22 cellular contexts compared by ENCODE assay signal in the genomic region with DNA sequence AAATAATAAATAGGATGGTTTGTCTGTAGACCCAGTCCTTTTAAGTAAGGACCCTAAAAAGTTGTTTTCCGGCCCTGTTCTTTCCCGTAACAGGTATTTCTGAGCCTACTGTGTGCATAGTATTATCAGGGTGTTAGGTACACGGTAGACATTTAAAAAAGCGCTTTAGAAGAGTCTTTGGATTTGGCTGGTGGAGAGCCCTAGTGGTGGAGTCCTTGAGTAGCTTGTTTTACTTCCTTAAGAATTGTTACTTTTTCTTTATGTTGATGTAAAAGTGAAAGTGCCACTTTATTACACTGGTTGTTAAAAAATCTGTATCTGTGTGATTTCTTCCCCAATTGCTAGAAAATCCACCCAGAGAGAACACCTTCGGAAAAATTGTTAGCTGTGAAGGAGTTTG. TPM values are rescaled to one million over a fixed set of nuclear protein-coding genes. Genes with fewer than 3 reads are reported as not detected.
A peak's percentile ranks its signal among the peaks of the same experiment; 100 is the strongest.
DNase-seq lines count a peak whose midpoint lies in the region; ATAC-seq and TF ChIP-seq lines count a peak whose summit lies in the region.
"Had no signal": no experiment of that assay in that cellular context is flagged by ENCODE, and none has a peak within 500 bp of the region (broad histone marks: within the 10 kb centered on the region; RNA-seq: fewer than 3 reads in every experiment).

No MANE protein-coding gene starts in this region.

- H3K27me3 ChIP-seq in cardiac muscle cell = no peaks in the 10 kb centered on the region
- H3K27me3 ChIP-seq in SJCRH30 = no peaks in the 10 kb centered on the region
- H3K27me3 ChIP-seq in skeletal muscle tissue (ENCODE audit: control insufficient read depth in 3 of 3, insufficient read depth in 3 of 3, low read length in 3 of 3) = no peaks in the 10 kb centered on the region
- H3K27me3 ChIP-seq: colonic mucosa, esophagus muscularis mucosa, neutrophil, uterus had no signal

- intact Hi-C loops in left cardiac atrium (cut with DNase I) = no loop called here

- TF ChIP-seq CTCF in cardiac muscle cell (IDR thresholded peaks at IDR 0.05; ENCODE audit: low read depth, low read length) (peak; percentile 22), fibroblast of the aortic adventitia (IDR thresholded peaks at IDR 0.05; ENCODE audit: insufficient read depth, low read length) (peak; percentile 45)

- peaks cover 13% of the 10 kb centered on the region for H3K36me3 ChIP-seq in cardiac muscle cell
- H3K36me3 ChIP-seq in SJCRH30 = peaks cover 2% of the 10 kb centered on the region; the same call in 1 of the 2 replicates
- H3K36me3 ChIP-seq in skeletal muscle tissue (ENCODE audit: control insufficient read depth in 3 of 3, insufficient read depth in 3 of 3, low read length in 3 of 3) = peaks cover 7 to 19% (median 9%) of the 10 kb centered on the region in 3 donors
- H3K36me3 ChIP-seq: colonic mucosa, neutrophil, uterus had no signal

- H3K4me3 ChIP-seq in cardiac muscle cell (no peak overlapping the region), SJCRH30 (no peak overlapping the region), fibroblast of the aortic adventitia (ENCODE audit: low read depth, low read length) (peak overlapping the region; percentile 42), skeletal muscle tissue (ENCODE audit: low read length in 3 of 3) (no peak overlapping the region)
- H3K4me3 ChIP-seq: colonic mucosa, esophagus muscularis mucosa, skin epidermis, uterus had no signal

- H3K9me3 ChIP-seq in cardiac muscle cell (ENCODE audit: low read depth) (no peaks in the 10 kb centered on the region), SJCRH30 (replicated peaks) (no peaks in the 10 kb centered on the region), skeletal muscle tissue (ENCODE audit: control insufficient read depth in 3 of 3, low read length in 3 of 3) (no peaks in the 10 kb centered on the region)
- H3K9me3 ChIP-seq: colonic mucosa, esophagus muscularis mucosa, neutrophil, uterus had no signal

- H3K4me1 ChIP-seq in cardiac muscle cell (ENCODE audit: low read depth) = no peaks in the 10 kb centered on the region
- peaks cover 28% of the 10 kb centered on the region for H3K4me1 ChIP-seq in SJCRH30
- H3K4me1 ChIP-seq in skeletal muscle tissue (ENCODE audit: control insufficient read depth in 3 of 3, insufficient read depth in 3 of 3, low read length in 3 of 3) = peaks cover 14 to 18% (median 16%) of the 10 kb centered on the region in 3 donors
- H3K4me1 ChIP-seq: colonic mucosa, esophagus muscularis mucosa, uterus had no signal

- H3K9ac ChIP-seq in skeletal muscle tissue (ENCODE audit: low read depth in 1 of 3, low read length in 3 of 3) = no peak overlapping the region

- DNase-seq in cardiac muscle cell (ENCODE audit: low read depth in 1 of 2, low spot score in 1 of 2) (no peak), left cardiac atrium (no peak), SJCRH30 (no peak), fibroblast of the aortic adventitia (ENCODE audit: low read depth) (no peak), NCI-H1417 treated with DMSO at 0.1 percent for 48 hours (lab: John Stamatoyannopoulos, UW) (no peak), caudate nucleus (lab: John Stamatoyannopoulos, UW) (no peak)
- DNase-seq in activated CD8-positive, alpha-beta memory T cell treated with anti-CD3 and anti-CD28 coated beads, Interleukin-2, amount 50 U/mL, for 4 hours = no peak
- DNase-seq: 8988T; activated CD4-positive, CD25-positive, alpha-beta regulatory T cell; activated naive CD8-positive, alpha-beta T cell treated with anti-CD3 and anti-CD28 coated beads, Interleukin-2, amount 10 ng/mL, durations not matched to agents 7 days and 5 days; Calu3; colonic mucosa; mammary epithelial cell; NCI-H1694 treated with DMSO at 0.1 percent for 48 hours; NCI-H526 treated with DMSO at 0.1 percent for 48 hours; stimulated activated naive CD4-positive, alpha-beta T cell treated with Interleukin-2 at 50 U/mL for 16 hours had no signal

- H3K27ac ChIP-seq in cardiac muscle cell = no peak overlapping the region
- H3K27ac ChIP-seq in SJCRH30 = peak overlapping the region; percentile 56
- peak overlapping the region; percentile 46 for H3K27ac ChIP-seq in skeletal muscle tissue (ENCODE audit: low read depth, low read length)
- H3K27ac ChIP-seq in caudate nucleus (ENCODE audit: low read depth, low read length) = no peak overlapping the region
- H3K27ac ChIP-seq: colonic mucosa, esophagus muscularis mucosa, HL-60, neutrophil, skin epidermis, uterus had no signal

- no peak for ATAC-seq in left cardiac atrium

RNA-seq across cellular contexts. Expression of a gene that starts 36.8 kb away (rescaled TPM):
- 41.8 and 66.8 TPM in 2 replicates for total RNA-seq in cardiac muscle cell
- 46.6 and 65.7 TPM in 2 replicates for polyA plus RNA-seq in cardiac muscle cell
- total RNA-seq in left cardiac atrium = 1 to 10 TPM; 8.7 to 9.4 TPM
- 34.8 and 37.2 TPM in 2 replicates for total RNA-seq in SJCRH30 (2014; rRNA removed; shearing (Covaris generic))
- total RNA-seq in fibroblast of the aortic adventitia (ENCODE audit: low replicate concordance) = 22.5 and 26.9 TPM in 2 replicates
- 63.2 TPM for total RNA-seq in skeletal muscle tissue

Comparison
In these comparisons a context has a peak if more than half of its experiments do, and no peak if none do; other contexts are left out.
1. H3K27ac ChIP-seq: peak in SJCRH30 (single experiment) and skeletal muscle tissue (single experiment); none in cardiac muscle cell (single experiment) and caudate nucleus (single experiment).